22 cellular contexts compared by ENCODE assay signal in genomic region chr5:78783434-78784130, GRCh38.
"Had no signal": no experiment of that assay in that cellular context is flagged by ENCODE, and none has a peak within 500 bp of the region (broad histone marks: within the 10 kb centered on the region; RNA-seq: fewer than 3 reads in every experiment).

No MANE protein-coding gene starts in this region.

- H3K27ac ChIP-seq: brain microvascular endothelial cell, esophagus muscularis mucosa, thyroid gland, WERI-Rb-1 had no signal

- H3K4me3 Mint-ChIP-seq: activated naive CD4-positive, alpha-beta T cell treated with anti-CD3 and anti-CD28 coated beads, Interleukin-2, amount 10 ng/mL, durations not matched to agents 7 days and 5 days; activated naive CD8-positive, alpha-beta T cell treated with anti-CD3 and anti-CD28 coated beads, Interleukin-2, amount 50 U/mL, for 24 hours; mesothelial cell of epicardium; nephron progenitor cell had no signal

- H3K36me3 ChIP-seq: brain microvascular endothelial cell, thyroid gland, WERI-Rb-1 had no signal

- H3K9me3 Mint-ChIP-seq: activated naive CD4-positive, alpha-beta T cell treated with anti-CD3 and anti-CD28 coated beads, Interleukin-2, amount 10 ng/mL, durations not matched to agents 7 days and 5 days; nephron progenitor cell had no signal

- H3K27me3 ChIP-seq: brain microvascular endothelial cell, esophagus muscularis mucosa, thyroid gland had no signal

- H3K4me1 ChIP-seq: thyroid gland had no signal

- H3K27ac Mint-ChIP-seq: activated naive CD4-positive, alpha-beta T cell treated with anti-CD3 and anti-CD28 coated beads, Interleukin-2, amount 10 ng/mL, durations not matched to agents 7 days and 5 days; activated naive CD8-positive, alpha-beta T cell treated with anti-CD3 and anti-CD28 coated beads, Interleukin-2, amount 50 U/mL, for 24 hours; mesothelial cell of epicardium; nephron progenitor cell had no signal

- H3K4me1 Mint-ChIP-seq: activated naive CD4-positive, alpha-beta T cell treated with anti-CD3 and anti-CD28 coated beads, Interleukin-2, amount 10 ng/mL, durations not matched to agents 7 days and 5 days; activated naive CD8-positive, alpha-beta T cell treated with anti-CD3 and anti-CD28 coated beads, Interleukin-2, amount 50 U/mL, for 24 hours had no signal

- H3K9me3 ChIP-seq: esophagus muscularis mucosa, thyroid gland had no signal

- ATAC-seq: activated naive CD8-positive, alpha-beta T cell treated with anti-CD3 and anti-CD28 coated beads, Interleukin-2, amount 50 U/mL, for 24 hours; sciatic nerve had no signal

- H3K4me2 ChIP-seq: smooth muscle cell had no signal

- H3K27me3 Mint-ChIP-seq: activated naive CD4-positive, alpha-beta T cell treated with anti-CD3 and anti-CD28 coated beads, Interleukin-2, amount 10 ng/mL, durations not matched to agents 7 days and 5 days; activated naive CD8-positive, alpha-beta T cell treated with anti-CD3 and anti-CD28 coated beads, Interleukin-2, amount 50 U/mL, for 24 hours had no signal

- DNase-seq: activated CD4-positive, alpha-beta T cell treated with anti-CD3 and anti-CD28 coated beads for 1 hour; activated CD4-positive, alpha-beta T cell treated with anti-CD3 and anti-CD28 coated beads, Interleukin-2, amount 50 U/mL, for 4 hours; activated naive CD4-positive, alpha-beta T cell treated with anti-CD3 and anti-CD28 coated beads, Interleukin-2, amount 10 ng/mL, durations not matched to agents 7 days and 5 days; activated naive CD8-positive, alpha-beta T cell treated with anti-CD3 and anti-CD28 coated beads, Interleukin-2, amount 50 U/mL, for 24 hours; activated T-cell treated with anti-CD3 and anti-CD28 coated beads for 4 hours; anterior cingulate cortex; brain microvascular endothelial cell; central memory CD4-positive, alpha-beta T cell; cortex of kidney; foreskin melanocyte; hypothalamus; nephron progenitor cell; nucleus accumbens; stimulated activated CD4-positive, alpha-beta T cell treated with anti-CD3 and anti-CD28 coated beads, Interleukin-4, amount 100 ng/mL, for 24 hours; stimulated activated naive CD4-positive, alpha-beta T cell treated with Interleukin-2 at 50 U/mL for 16 hours; WERI-Rb-1 had no signal

- H3K4me3 ChIP-seq: esophagus muscularis mucosa, lung, smooth muscle cell, thyroid gland had no signal
